28 cellular contexts compared by ENCODE assay signal in the genomic region with DNA sequence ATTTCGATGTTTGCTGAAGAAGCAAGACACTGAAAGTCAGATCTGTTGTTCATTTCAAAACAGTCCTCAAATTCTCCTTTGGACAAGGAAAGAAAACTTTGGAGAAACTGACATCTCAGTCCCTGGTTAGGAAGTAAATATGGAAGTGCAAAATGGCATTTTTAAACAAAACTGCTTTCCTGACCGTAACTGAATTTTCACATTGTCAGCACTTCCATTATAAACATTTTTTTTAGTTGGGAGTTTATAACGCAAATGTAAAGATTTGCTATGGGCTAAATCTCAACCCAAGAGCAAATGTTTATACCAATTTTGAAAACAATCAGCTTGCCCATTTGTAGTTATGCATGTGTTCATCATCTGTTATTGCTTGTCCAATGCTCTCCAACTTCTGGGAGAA.
DNase-seq lines count a peak whose midpoint lies in the region; ATAC-seq, FAIRE-seq and TF ChIP-seq lines count a peak whose summit lies in the region.
"Had no signal": no experiment of that assay in that cellular context is flagged by ENCODE, and none has a peak within 500 bp of the region (broad histone marks: within the 10 kb centered on the region; RNA-seq: fewer than 3 reads in every experiment).

No MANE protein-coding gene starts in this region.

- H3K27ac Mint-ChIP-seq in astrocyte (ENCODE audit: unreplicated experiment) = no peak overlapping the region
- H3K27ac Mint-ChIP-seq: CD14-positive monocyte; CD4-positive, CD25-positive, alpha-beta regulatory T cell had no signal

- TF ChIP-seq POLR2A in HepG2 (IDR thresholded peaks at IDR 0.05; ENCODE audit: insufficient read depth in 1 of 2, low read depth in 2 of 2, low read length in 2 of 2) (no peak), right lobe of liver (IDR thresholded peaks at IDR 0.05) (no peak)

- ATAC-seq in HepG2 = no peak
- no peak for ATAC-seq in right lobe of liver
- no peak for ATAC-seq in omental fat pad (ENCODE audit: low FRiP score)
- ATAC-seq in HG03159 (IDR thresholded peaks at IDR 0.05; ENCODE audit: unreplicated experiment) = no peak
- ATAC-seq: GM12878 had no signal

- CTCF ChIA-PET in HepG2 (lab: Yijun Ruan, JAX; ENCODE audit: low intra/inter-chr PET ratio, low total read pairs) = no interaction called here

- H3K4me3 Mint-ChIP-seq in astrocyte (ENCODE audit: unreplicated experiment) = no peak overlapping the region
- H3K4me3 Mint-ChIP-seq: CD14-positive monocyte; CD4-positive, alpha-beta memory T cell; CD4-positive, CD25-positive, alpha-beta regulatory T cell; CD8-positive, alpha-beta memory T cell had no signal

- H3K4me2 ChIP-seq in HepG2 (ENCODE audit: low read depth, low read length) (no peak overlapping the region), Karpas-422 (ENCODE audit: low read depth, low read length, poor library complexity, severe bottlenecking) (no peak overlapping the region), astrocyte (ENCODE audit: low read length) (no peak overlapping the region)
- H3K4me2 ChIP-seq: BLaER1 had no signal

- H3K27me3 ChIP-seq in HepG2 (ENCODE audit: control insufficient read depth in 1 of 2, insufficient read depth in 2 of 2, low read length in 2 of 2) = no peaks in the 10 kb centered on the region; a peak in 1 of 5 replicates
- H3K27me3 ChIP-seq in right lobe of liver = no peaks in the 10 kb centered on the region
- H3K27me3 ChIP-seq in Karpas-422 (ENCODE audit: low read length) = no peaks in the 10 kb centered on the region
- H3K27me3 ChIP-seq in astrocyte (ENCODE audit: insufficient read depth, low read length) = no peaks in the 10 kb centered on the region
- H3K27me3 ChIP-seq: BE2C, BLaER1 had no signal

- 21% methylated on average over 3 of the region's 3 CpGs for WGBS in HepG2 (ENCODE audit: low lambda C conversion rate)
- 63% methylated on average over 3 of the region's 3 CpGs for WGBS in right lobe of liver (ENCODE audit: insufficient coverage, low coverage, low lambda C conversion rate, missing lambda C conversion rate)

- FAIRE-seq in HepG2 (lab: Jason Lieb, UNC) (no peak), astrocyte (lab: Jason Lieb, UNC) (peak; percentile 23)
- FAIRE-seq: GM12878, GM12892, GM18507 had no signal

- H3K36me3 Mint-ChIP-seq in astrocyte (ENCODE audit: low read depth, unreplicated experiment) = no peaks in the 10 kb centered on the region

- H3K36me3 ChIP-seq in HepG2 (replicated peaks in 1 of 2; ENCODE audit: control insufficient read depth in 1 of 2, insufficient read depth in 2 of 2, low read length in 2 of 2) = no peaks in the 10 kb centered on the region
- no peaks in the 10 kb centered on the region for H3K36me3 ChIP-seq in right lobe of liver
- no peaks in the 10 kb centered on the region for H3K36me3 ChIP-seq in Karpas-422 (ENCODE audit: insufficient read depth, low read length)
- no peaks in the 10 kb centered on the region for H3K36me3 ChIP-seq in astrocyte (ENCODE audit: insufficient read depth, low read length)
- H3K36me3 ChIP-seq: BE2C, BLaER1 had no signal

- POLR2A ChIA-PET in HepG2 (lab: Yijun Ruan, JAX) = no interaction called here

- peaks cover 3% of the 10 kb centered on the region for H3K9me3 Mint-ChIP-seq in astrocyte (ENCODE audit: unreplicated experiment)

- TF ChIP-seq CTCF in HepG2 (CRISPR knock-in tag; IDR thresholded peaks at IDR 0.05) = no peak
- TF ChIP-seq CTCF in right lobe of liver (IDR thresholded peaks at IDR 0.05) = no peak
- TF ChIP-seq CTCF in astrocyte (IDR thresholded peaks at IDR 0.05; ENCODE audit: insufficient read depth, low read depth, low read length) = no peak
- TF ChIP-seq CTCF in omental fat pad (IDR thresholded peaks at IDR 0.05) = no peak

- H3K9ac ChIP-seq in HepG2 (ENCODE audit: insufficient read depth, low read depth, low read length) (no peak overlapping the region), Karpas-422 (ENCODE audit: low read length) (no peak overlapping the region), astrocyte (ENCODE audit: low read length) (no peak overlapping the region)
- H3K9ac ChIP-seq: BLaER1 had no signal

- peaks cover 27% of the 10 kb centered on the region for H3K9me3 ChIP-seq in HepG2 (ENCODE audit: low read length)
- H3K9me3 ChIP-seq in right lobe of liver = peaks cover 0 to 6% (median 0%) of the 10 kb centered on the region in 4 donors
- H3K9me3 ChIP-seq in Karpas-422 (ENCODE audit: low read length) = peaks cover 4% of the 10 kb centered on the region; the same call in 1 of the 2 replicates
- no peaks in the 10 kb centered on the region for H3K9me3 ChIP-seq in astrocyte (ENCODE audit: insufficient read depth, low read depth, low read length)
- H3K9me3 ChIP-seq: BE2C had no signal

- no peaks in the 10 kb centered on the region for H3K4me1 Mint-ChIP-seq in astrocyte (ENCODE audit: low read depth, unreplicated experiment)
- H3K4me1 Mint-ChIP-seq: CD14-positive monocyte had no signal

- H3K4me1 ChIP-seq in HepG2 (ENCODE audit: insufficient read depth, low read length) (no peaks in the 10 kb centered on the region), right lobe of liver (no peaks in the 10 kb centered on the region), Karpas-422 (ENCODE audit: low read length) (no peaks in the 10 kb centered on the region), astrocyte (ENCODE audit: insufficient read depth, low read length) (no peaks in the 10 kb centered on the region)
- H3K4me1 ChIP-seq: BE2C, BLaER1 had no signal

- no peaks in the 10 kb centered on the region for H3K9me2 ChIP-seq in Karpas-422 (replicated peaks; ENCODE audit: insufficient read depth, low read length)

- no peak overlapping the region for H3K4me3 ChIP-seq in HepG2 (replicated peaks in 1 of 3; ENCODE audit: insufficient read depth in 1 of 3, low read depth in 2 of 3, low read length in 3 of 3)
- H3K4me3 ChIP-seq in right lobe of liver = no peak overlapping the region
- H3K4me3 ChIP-seq in Karpas-422 (ENCODE audit: low read length) = no peak overlapping the region
- H3K4me3 ChIP-seq in astrocyte (ENCODE audit: insufficient read depth, low read depth, low read length) = no peak overlapping the region
- H3K4me3 ChIP-seq: BLaER1, GM12878 had no signal

- TF ChIP-seq EP300 in HepG2 (IDR thresholded peaks at IDR 0.05; ENCODE audit: low read depth in 2 of 2, low read length in 2 of 2) = no peak
- no peak for TF ChIP-seq EP300 in HepG2 (CRISPR knock-in tag; IDR thresholded peaks at IDR 0.05; ENCODE audit: borderline replicate concordance)

- intact Hi-C loops in HepG2 (cut with micrococcal nuclease; ENCODE audit: unreplicated experiment) (no loop called here), right lobe of liver (cut with DNase I) (no loop called here)

- no peak overlapping the region for H2AFZ ChIP-seq in HepG2 (ENCODE audit: low read length)
- no peak overlapping the region for H2AFZ ChIP-seq in Karpas-422 (ENCODE audit: low read length)
- no peak overlapping the region for H2AFZ ChIP-seq in astrocyte (ENCODE audit: low read depth, low read length)

- DNase-seq in HepG2 (ENCODE audit: low spot score) (no peak), right lobe of liver (no peak), Karpas-422 (peak; percentile 26), astrocyte (ENCODE audit: low read depth) (no peak), fibroblast of peridontal ligament (ENCODE audit: extremely low read depth) (peak; percentile 15), omental fat pad (ENCODE audit: low spot score) (no peak), NCI-H1694 treated with DMSO at 0.1 percent for 48 hours (lab: John Stamatoyannopoulos, UW) (no peak)
- DNase-seq: ACHN; BE2C; C1 segment of cervical spinal cord; CD4-positive, alpha-beta memory T cell; CD4-positive, CD25-positive, alpha-beta regulatory T cell; CD8-positive, alpha-beta memory T cell; COR-L47; DMS 273 treated with DMSO at 0.1 percent for 48 hours; DMS153; DMS53; DMS79; DND-41; EL; GDM1 had no signal

- no peak overlapping the region for H3K27ac ChIP-seq in HepG2 (ENCODE audit: extremely low read length, insufficient read depth, low read length)
- H3K27ac ChIP-seq in right lobe of liver = no peak overlapping the region
- no peak overlapping the region for H3K27ac ChIP-seq in Karpas-422 (ENCODE audit: low read length)
- H3K27ac ChIP-seq in astrocyte (ENCODE audit: low read depth, low read length) = no peak overlapping the region
- H3K27ac ChIP-seq: 22Rv1, BLaER1 had no signal

- H3K27me3 Mint-ChIP-seq in astrocyte (ENCODE audit: low read depth, unreplicated experiment) = peaks cover 2% of the 10 kb centered on the region
- H3K27me3 Mint-ChIP-seq: CD4-positive, alpha-beta memory T cell; CD4-positive, CD25-positive, alpha-beta regulatory T cell; CD8-positive, alpha-beta memory T cell had no signal

- H3K79me2 ChIP-seq in HepG2 (ENCODE audit: insufficient read depth, low read length) (no peaks in the 10 kb centered on the region), Karpas-422 (ENCODE audit: low read length) (no peaks in the 10 kb centered on the region), astrocyte (ENCODE audit: insufficient read depth, low read length) (no peaks in the 10 kb centered on the region)

- no peak for TF ChIP-seq RAD21 in HepG2 (CRISPR knock-in tag; IDR thresholded peaks at IDR 0.05)

- in situ Hi-C loops in HepG2 (cut with HindIII; ENCODE audit: extremely low pct_ligation_motif_present, low pct_unique_long_range_greater_than_20kb) = no loop called here

- H4K20me1 ChIP-seq in HepG2 (ENCODE audit: insufficient read depth, low read length) (no peaks in the 10 kb centered on the region), Karpas-422 (ENCODE audit: insufficient read depth, low read depth, low read length) (no peaks in the 10 kb centered on the region), astrocyte (ENCODE audit: insufficient read depth, low read length) (no peaks in the 10 kb centered on the region)
- H4K20me1 ChIP-seq: BLaER1 had no signal

- no TSS peak for BruUV-seq in HepG2 (replicated peaks; lab: Mats Ljungman, UMichigan)

TF ChIP-seq in HepG2, 621 proteins besides CTCF, POLR2A, EP300 and RAD21:
- TF ChIP-seq KDM3A (CRISPR knock-in tag; IDR thresholded peaks at IDR 0.05; ENCODE audit: low read depth) (no peak), ZNF562 (CRISPR knock-in tag; IDR thresholded peaks at IDR 0.05; ENCODE audit: borderline replicate concordance) (no peak), BHLHE40 (IDR thresholded peaks at IDR 0.05; ENCODE audit: low read length) (no peak), MAFK (conservative IDR thresholded peaks at IDR 0.05 in 1 of 2, IDR thresholded peaks at IDR 0.05 in 1 of 2; ENCODE audit: low read length in 2 of 2) (peak; percentile 70 to 85), MAFF (IDR thresholded peaks at IDR 0.05; ENCODE audit: low read depth, low read length) (peak; percentile 82), ZNF816 (CRISPR knock-in tag; IDR thresholded peaks at IDR 0.05; ENCODE audit: borderline replicate concordance) (no peak)

Comparison
In these comparisons a context has a peak if more than half of its experiments do, and no peak if none do; other contexts are left out.
1. DNase-seq: peak in Karpas-422 (single experiment) and fibroblast of peridontal ligament (single experiment); none in HepG2 (single experiment), right lobe of liver (0 of 3), astrocyte (single experiment), omental fat pad (single experiment) and NCI-H1694 treated with DMSO at 0.1 percent for 48 hours (single experiment).